Comparison of ENCODE assay signal across 17 cellular contexts in the genomic region with DNA sequence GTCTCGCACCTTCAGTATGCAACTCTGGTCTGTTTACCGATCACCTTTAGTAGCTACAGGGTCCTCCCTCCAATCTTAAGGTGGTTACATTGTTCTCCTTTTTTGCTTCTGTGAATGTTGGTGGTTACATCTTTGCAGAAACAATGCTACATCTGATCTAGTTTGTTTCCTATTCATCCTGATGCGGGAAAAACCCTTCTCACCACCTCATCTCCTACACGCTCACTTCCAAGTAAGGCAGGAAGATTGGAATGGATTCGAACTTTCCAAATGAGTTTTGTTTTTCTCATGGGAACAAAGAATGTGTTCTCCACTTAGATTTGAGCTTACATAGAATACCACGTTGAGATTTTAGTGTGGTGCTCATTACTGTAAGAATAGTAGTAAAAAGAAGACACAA. TPM values are rescaled to one million over a fixed set of nuclear protein-coding genes. Genes with fewer than 3 reads are reported as not detected.
DNase-seq lines count a peak whose midpoint lies in the region; ATAC-seq lines count a peak whose summit lies in the region.
"Had no signal": no experiment of that assay in that cellular context is flagged by ENCODE, and none has a peak within 500 bp of the region (broad histone marks: within the 10 kb centered on the region; RNA-seq: fewer than 3 reads in every experiment).

No MANE protein-coding gene starts in this region.

- H3K36me3 Mint-ChIP-seq in activated T-cell treated with anti-CD3 and anti-CD28 coated beads, Interleukin-2, amount 50 U/mL, for 72 hours (ENCODE audit: insufficient read depth in 2 of 2) = peaks cover 11 to 23% of the 10 kb centered on the region in 2 donors
- H3K36me3 Mint-ChIP-seq in activated T-cell treated with anti-CD3 and anti-CD28 coated beads, Interleukin-2, amount 50 U/mL, for 4 hours (ENCODE audit: insufficient read depth) = peaks cover 28% of the 10 kb centered on the region
- peaks cover 46% of the 10 kb centered on the region for H3K36me3 Mint-ChIP-seq in activated CD4-positive, alpha-beta memory T cell treated with anti-CD3 and anti-CD28 coated beads for 36 hours
- H3K36me3 Mint-ChIP-seq in stimulated activated naive B cell treated with anti-CD40 and anti-IgM and Interleukin-4, amounts not matched to agents 10 μg/mL and 1 μg/mL and 100 μg/mL, for 72 hours = peaks cover 39 to 55% of the 10 kb centered on the region in 2 donors

- H3K9me3 Mint-ChIP-seq in activated T-cell treated with anti-CD3 and anti-CD28 coated beads, Interleukin-2, amount 50 U/mL, for 72 hours = no peaks in the 10 kb centered on the region
- no peaks in the 10 kb centered on the region for H3K9me3 Mint-ChIP-seq in activated T-cell treated with anti-CD3 and anti-CD28 coated beads, Interleukin-2, amount 50 U/mL, for 4 hours
- no peaks in the 10 kb centered on the region for H3K9me3 Mint-ChIP-seq in activated CD4-positive, alpha-beta memory T cell treated with anti-CD3 and anti-CD28 coated beads for 36 hours
- H3K9me3 Mint-ChIP-seq in stimulated activated naive B cell treated with anti-CD40 and anti-IgM and Interleukin-4, amounts not matched to agents 10 μg/mL and 1 μg/mL and 100 μg/mL, for 72 hours = no peaks in the 10 kb centered on the region
- H3K9me3 Mint-ChIP-seq: HFFc6 had no signal

- no peaks in the 10 kb centered on the region for H3K27me3 Mint-ChIP-seq in activated T-cell treated with anti-CD3 and anti-CD28 coated beads, Interleukin-2, amount 50 U/mL, for 72 hours (ENCODE audit: low read depth)
- H3K27me3 Mint-ChIP-seq in activated T-cell treated with anti-CD3 and anti-CD28 coated beads, Interleukin-2, amount 50 U/mL, for 4 hours (ENCODE audit: low read depth) = no peaks in the 10 kb centered on the region
- H3K27me3 Mint-ChIP-seq in activated CD4-positive, alpha-beta memory T cell treated with anti-CD3 and anti-CD28 coated beads for 36 hours = no peaks in the 10 kb centered on the region
- no peaks in the 10 kb centered on the region for H3K27me3 Mint-ChIP-seq in stimulated activated naive B cell treated with anti-CD40 and anti-IgM and Interleukin-4, amounts not matched to agents 10 μg/mL and 1 μg/mL and 100 μg/mL, for 72 hours

- intact Hi-C loops in activated CD4-positive, alpha-beta memory T cell treated with anti-CD3 and anti-CD28 coated beads for 36 hours (cut with micrococcal nuclease) = no loop called here

- H3K4me3 Mint-ChIP-seq in activated T-cell treated with anti-CD3 and anti-CD28 coated beads, Interleukin-2, amount 50 U/mL, for 72 hours = peak overlapping the region in 1 of 2 donors; percentile 47
- H3K4me3 Mint-ChIP-seq in activated T-cell treated with anti-CD3 and anti-CD28 coated beads, Interleukin-2, amount 50 U/mL, for 4 hours = no peak overlapping the region
- no peak overlapping the region for H3K4me3 Mint-ChIP-seq in activated CD4-positive, alpha-beta memory T cell treated with anti-CD3 and anti-CD28 coated beads for 36 hours
- no peak overlapping the region for H3K4me3 Mint-ChIP-seq in stimulated activated naive B cell treated with anti-CD40 and anti-IgM and Interleukin-4, amounts not matched to agents 10 μg/mL and 1 μg/mL and 100 μg/mL, for 72 hours
- H3K4me3 Mint-ChIP-seq: HFFc6 had no signal

- peak overlapping the region; percentile 78 for H3K27ac Mint-ChIP-seq in activated T-cell treated with anti-CD3 and anti-CD28 coated beads, Interleukin-2, amount 50 U/mL, for 72 hours
- H3K27ac Mint-ChIP-seq in activated CD4-positive, alpha-beta memory T cell treated with anti-CD3 and anti-CD28 coated beads for 36 hours = peak overlapping the region; percentile 67
- peak overlapping the region; percentile 25 for H3K27ac Mint-ChIP-seq in stimulated activated naive B cell treated with anti-CD40 and anti-IgM and Interleukin-4, amounts not matched to agents 10 μg/mL and 1 μg/mL and 100 μg/mL, for 72 hours
- H3K27ac Mint-ChIP-seq: HFFc6 had no signal

- peaks cover 52% of the 10 kb centered on the region for H3K4me1 Mint-ChIP-seq in activated T-cell treated with anti-CD3 and anti-CD28 coated beads, Interleukin-2, amount 50 U/mL, for 72 hours (ENCODE audit: low read depth)
- H3K4me1 Mint-ChIP-seq in activated T-cell treated with anti-CD3 and anti-CD28 coated beads, Interleukin-2, amount 50 U/mL, for 4 hours (ENCODE audit: low read depth) = peaks cover 41% of the 10 kb centered on the region
- H3K4me1 Mint-ChIP-seq in activated CD4-positive, alpha-beta memory T cell treated with anti-CD3 and anti-CD28 coated beads for 36 hours (ENCODE audit: low read depth) = peaks cover 48% of the 10 kb centered on the region
- H3K4me1 Mint-ChIP-seq in stimulated activated naive B cell treated with anti-CD40 and anti-IgM and Interleukin-4, amounts not matched to agents 10 μg/mL and 1 μg/mL and 100 μg/mL, for 72 hours = peaks cover 24 to 27% of the 10 kb centered on the region in 2 donors

- no peak for ATAC-seq in activated T-cell treated with anti-CD3 and anti-CD28 coated beads, Interleukin-2, amount 50 U/mL, for 72 hours (replicated peaks in 1 of 2)
- ATAC-seq in activated T-cell treated with anti-CD3 and anti-CD28 coated beads, Interleukin-2, amount 50 U/mL, for 4 hours = no peak
- no peak for ATAC-seq in stimulated activated naive B cell treated with anti-CD40 and anti-IgM and Interleukin-4, amounts not matched to agents 10 μg/mL and 1 μg/mL and 100 μg/mL, for 72 hours (replicated peaks)
- ATAC-seq in GM21367 (IDR thresholded peaks at IDR 0.05; ENCODE audit: unreplicated experiment) = no peak
- ATAC-seq: Panc1, Right ventricle myocardium inferior had no signal

- no peak for DNase-seq in activated T-cell treated with anti-CD3 and anti-CD28 coated beads, Interleukin-2, amount 50 U/mL, for 72 hours
- DNase-seq in activated T-cell treated with anti-CD3 and anti-CD28 coated beads, Interleukin-2, amount 50 U/mL, for 4 hours = no peak
- no peak for DNase-seq in activated CD4-positive, alpha-beta memory T cell treated with anti-CD3 and anti-CD28 coated beads for 36 hours
- DNase-seq in dermis blood vessel endothelial cell (peak; percentile 63), SIG-M5 treated with dmso at 0.1 percent for 504 hours (lab: John Stamatoyannopoulos, UW; ENCODE audit: unreplicated experiment) (no peak)
- no peak for DNase-seq in stimulated activated naive B cell treated with anti-CD40 and anti-IgM and Interleukin-4, amounts not matched to agents 10 μg/mL and 1 μg/mL and 100 μg/mL, for 72 hours
- DNase-seq: ACHN, GOT3, HFFc6, KG1, NCI-H1092, NCI-H2107 had no signal

- POLR2A ChIA-PET in activated CD4-positive, alpha-beta memory T cell treated with anti-CD3 and anti-CD28 coated beads for 36 hours (lab: Charles Lee) = no interaction called here

- CTCF ChIA-PET in activated CD4-positive, alpha-beta memory T cell treated with anti-CD3 and anti-CD28 coated beads for 36 hours (lab: Charles Lee) = interaction anchor here (0.9 kb wide), 1 partner anchor 14 kb away, joined by 3 read pairs; a partner anchor contains a TSS

RNA-seq across cellular contexts. Expression of a gene that starts 14.5 kb away (rescaled TPM):
- total RNA-seq in activated T-cell treated with anti-CD3 and anti-CD28 coated beads, Interleukin-2, amount 50 U/mL, for 72 hours = 10 to 100 TPM; 88.7 to 99.0 TPM
- total RNA-seq in activated T-cell treated with anti-CD3 and anti-CD28 coated beads, Interleukin-2, amount 50 U/mL, for 4 hours = 100 to 1,000 TPM; 117 to 122 (median 118) TPM
- total RNA-seq in activated CD4-positive, alpha-beta memory T cell treated with anti-CD3 and anti-CD28 coated beads for 36 hours = 10 to 100 TPM; 72.0 to 72.7 TPM
- 15.3 and 17.3 TPM in 2 replicates for total RNA-seq in dermis blood vessel endothelial cell

RNA-seq across cellular contexts. Expression of a gene that starts 53.7 kb away (rescaled TPM):
- total RNA-seq in activated T-cell treated with anti-CD3 and anti-CD28 coated beads, Interleukin-2, amount 50 U/mL, for 72 hours = under 1 TPM in 1 of 2 donors, not detected in 1; 0.41 TPM
- not detected for total RNA-seq in activated T-cell treated with anti-CD3 and anti-CD28 coated beads, Interleukin-2, amount 50 U/mL, for 4 hours
- under 1 TPM in 1 of 2 experiments, not detected in 1; 0.22 TPM for total RNA-seq in activated CD4-positive, alpha-beta memory T cell treated with anti-CD3 and anti-CD28 coated beads for 36 hours
- total RNA-seq in dermis blood vessel endothelial cell = not detected in 2 replicates
- total RNA-seq: Daoy, HFFc6, MCF 10A, Right ventricle myocardium inferior had no signal

Comparison
In these comparisons a context has a peak if more than half of its experiments do, and no peak if none do; other contexts are left out.
1. H3K27ac Mint-ChIP-seq: peak in every context shown above with its lines; median percentile 78 in activated T-cell treated with anti-CD3 and anti-CD28 coated beads, Interleukin-2, amount 50 U/mL, for 72 hours; 67 in activated CD4-positive, alpha-beta memory T cell treated with anti-CD3 and anti-CD28 coated beads for 36 hours; 25 in stimulated activated naive B cell treated with anti-CD40 and anti-IgM and Interleukin-4, amounts not matched to agents 10 μg/mL and 1 μg/mL and 100 μg/mL, for 72 hours.